ENCODE assay signal across 1 cellular context in genomic region chr21:30408782-30409494, GRCh38.
TF ChIP-seq lines count a peak whose summit lies in the region.

No MANE protein-coding gene starts in this region.

TF ChIP-seq in GM12878, 131 proteins besides CTCF, POLR2A, EP300 and RAD21:
- TF ChIP-seq IRF5 (IDR thresholded peaks at IDR 0.05; ENCODE audit: borderline replicate concordance) (no peak), NBN (IDR thresholded peaks at IDR 0.05) (no peak), CBFB (IDR thresholded peaks at IDR 0.05; ENCODE audit: low read depth) (no peak), BHLHE40 (IDR thresholded peaks at IDR 0.05; ENCODE audit: borderline replicate concordance in 1 of 2, low read depth in 2 of 2, low read length in 1 of 2) (no peak), EZH2 (IDR thresholded peaks at IDR 0.05; ENCODE audit: borderline replicate concordance, control insufficient read depth, low read depth, low read length) (no peak), KDM1A (IDR thresholded peaks at IDR 0.05; ENCODE audit: borderline replicate concordance) (no peak), MAX (IDR thresholded peaks at IDR 0.05; ENCODE audit: low read depth, low read length) (no peak), ZNF24 (IDR thresholded peaks at IDR 0.05) (no peak), RELA (IDR thresholded peaks at IDR 0.05; ENCODE audit: borderline replicate concordance, partially characterized antibody) (no peak), SIN3A (IDR thresholded peaks at IDR 0.05; ENCODE audit: low read depth, low read length) (no peak), MYB (IDR thresholded peaks at IDR 0.05; ENCODE audit: borderline replicate concordance, low read depth, low read length) (no peak), TBL1XR1 (IDR thresholded peaks at IDR 0.05; ENCODE audit: low read depth, low read length) (no peak), NRF1 (conservative IDR thresholded peaks at IDR 0.05; ENCODE audit: low read depth, low read length) (no peak), RB1 (IDR thresholded peaks at IDR 0.05; ENCODE audit: borderline replicate concordance) (no peak), NFYA (IDR thresholded peaks at IDR 0.05; ENCODE audit: borderline replicate concordance, low read depth, low read length) (no peak), ZZZ3 (IDR thresholded peaks at IDR 0.05; ENCODE audit: control insufficient read depth, insufficient read length, low read depth) (no peak), POLR2AphosphoS5 (IDR thresholded peaks at IDR 0.05; ENCODE audit: low read length) (no peak), NR2C1 (IDR thresholded peaks at IDR 0.05) (no peak)
